Comparison of ENCODE assay signal across 13 cellular contexts in the genomic region with DNA sequence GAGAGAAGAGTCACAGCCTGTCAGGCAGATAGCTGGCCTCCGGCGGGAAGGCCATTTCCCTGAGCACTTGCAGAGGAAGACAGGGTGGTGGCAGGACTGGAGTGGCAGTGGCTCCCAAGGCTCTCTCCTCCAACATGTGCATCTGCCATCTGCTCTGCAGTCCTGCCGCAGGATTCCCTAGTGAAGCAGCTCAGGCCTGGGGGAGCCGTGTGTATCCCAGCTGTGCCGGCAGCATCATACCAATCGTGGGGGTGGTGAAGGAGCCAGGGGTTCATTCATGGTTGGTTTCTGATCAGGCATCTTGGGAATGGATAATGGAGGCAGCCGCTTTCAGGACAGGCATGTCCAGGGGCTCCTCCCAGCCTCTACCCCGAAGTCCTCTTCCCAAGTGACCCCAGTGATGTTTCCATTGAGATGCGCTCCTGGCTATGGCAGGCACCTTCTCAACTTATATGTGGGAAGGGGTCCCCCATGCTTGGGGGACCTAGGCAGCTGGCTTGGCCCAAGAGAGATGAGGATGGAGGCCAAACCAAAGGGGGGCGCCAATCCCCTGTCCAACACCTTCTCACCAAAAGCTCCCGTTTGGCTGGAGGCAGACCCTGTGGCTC. TPM values are rescaled to one million over a fixed set of nuclear protein-coding genes. Genes with fewer than 3 reads are reported as not detected.
DNase-seq lines count a peak whose midpoint lies in the region; ATAC-seq and TF ChIP-seq lines count a peak whose summit lies in the region.
"Had no signal": no experiment of that assay in that cellular context is flagged by ENCODE, and none has a peak within 500 bp of the region (broad histone marks: within the 10 kb centered on the region; RNA-seq: fewer than 3 reads in every experiment).

No MANE protein-coding gene starts in this region.

- no peaks in the 10 kb centered on the region for H3K27me3 Mint-ChIP-seq in chondrocyte (ENCODE audit: low read depth)
- H3K27me3 Mint-ChIP-seq: CD8-positive, alpha-beta memory T cell had no signal

- TF ChIP-seq CTCF in chondrocyte (IDR thresholded peaks at IDR 0.05) (no peak), prostate gland (IDR thresholded peaks at IDR 0.05) (no peak)

- ATAC-seq in GM21737 (IDR thresholded peaks at IDR 0.05; ENCODE audit: unreplicated experiment): no peak
- ATAC-seq in GM18861 (IDR thresholded peaks at IDR 0.05; ENCODE audit: unreplicated experiment): no peak
- ATAC-seq: activated naive CD4-positive, alpha-beta T cell treated with anti-CD3 and anti-CD28 coated beads, Interleukin-2, amount 50 U/mL, for 72 hours had no signal

- 72% methylated on average over 11 of the region's 11 CpGs for WGBS in prostate gland

- peak overlapping the region; percentile 82 to 83 for H3K27ac ChIP-seq in prostate gland
- H3K27ac ChIP-seq: SJSA1 had no signal

- intact Hi-C loops in prostate gland (cut with DNase I): no loop called here

- TF ChIP-seq POLR2A in prostate gland (IDR thresholded peaks at IDR 0.05): no peak

- H3K4me1 ChIP-seq in prostate gland (replicated peaks): no peaks in the 10 kb centered on the region

- peaks cover 11% of the 10 kb centered on the region for H3K36me3 ChIP-seq in H7 (replicated peaks; ENCODE audit: control insufficient read depth, insufficient read depth, low read length)
- peaks cover 3 to 10% of the 10 kb centered on the region in 2 donors for H3K36me3 ChIP-seq in prostate gland

- H3K27me3 ChIP-seq in H7 (ENCODE audit: control insufficient read depth, insufficient read depth, low read length) (no peaks in the 10 kb centered on the region), prostate gland (replicated peaks; ENCODE audit: insufficient read depth) (no peaks in the 10 kb centered on the region)
- H3K27me3 ChIP-seq: SJSA1, tibial nerve had no signal

- no peaks in the 10 kb centered on the region for H3K9me3 Mint-ChIP-seq in chondrocyte (ENCODE audit: low read depth)
- H3K9me3 Mint-ChIP-seq: activated naive CD4-positive, alpha-beta T cell treated with anti-CD3 and anti-CD28 coated beads, Interleukin-2, amount 50 U/mL, for 72 hours; CD8-positive, alpha-beta memory T cell had no signal

- H3K36me3 Mint-ChIP-seq in chondrocyte (ENCODE audit: low read depth): peaks cover 42% of the 10 kb centered on the region

- H3K4me3 ChIP-seq in H7 (ENCODE audit: insufficient read depth, low read depth, low read length) (no peak overlapping the region), prostate gland (no peak overlapping the region)
- H3K4me3 ChIP-seq: SJSA1, tibial nerve had no signal

- peak overlapping the region; percentile 3 for H3K4me3 Mint-ChIP-seq in chondrocyte (ENCODE audit: unreplicated experiment)
- H3K4me3 Mint-ChIP-seq: CD8-positive, alpha-beta memory T cell had no signal

- peak; percentile 60 for DNase-seq in H7
- no peak for DNase-seq in chondrocyte (ENCODE audit: low spot score)
- DNase-seq in prostate gland (ENCODE audit: low spot score): no peak
- DNase-seq in NCI-H2029 (lab: John Stamatoyannopoulos, UW): no peak
- DNase-seq: activated CD4-positive, alpha-beta T cell treated with anti-CD3 and anti-CD28 coated beads for 4 hours; CD8-positive, alpha-beta memory T cell; NCI-H526; occipital lobe had no signal

- peak overlapping the region; percentile 95 for H3K27ac Mint-ChIP-seq in chondrocyte (ENCODE audit: unreplicated experiment)

- no peaks in the 10 kb centered on the region for H3K9me3 ChIP-seq in prostate gland
- H3K9me3 ChIP-seq: SJSA1, tibial nerve had no signal

- H3K4me1 Mint-ChIP-seq in chondrocyte (ENCODE audit: low read depth): peaks cover 51% of the 10 kb centered on the region

RNA-seq across cellular contexts. Expression of a gene that starts 6.1 kb away (rescaled TPM):
- total RNA-seq in H7 (2014; rRNA removed; shearing (Covaris generic)): 188 and 343 TPM in 2 replicates
- total RNA-seq in chondrocyte (854 to 4,666 TPM (median 4,556 TPM) in 3 replicates), prostate gland (1,000 to 10,000 TPM; 2,153 to 2,440 TPM)

RNA-seq across cellular contexts. Expression of a gene that starts 26.6 kb away (rescaled TPM):
- total RNA-seq in H7 (2014; rRNA removed; shearing (Covaris generic)): 28.4 and 29.3 TPM in 2 replicates
- total RNA-seq in chondrocyte (42.8 to 71.0 TPM (median 43.0 TPM) in 3 replicates), prostate gland (10 to 100 TPM; 38.5 to 45.7 TPM)

RNA-seq across cellular contexts. Expression of a gene that starts 26.8 kb away (rescaled TPM):
- 10.3 and 14.7 TPM in 2 replicates for total RNA-seq in H7 (2014; rRNA removed; shearing (Covaris generic))
- total RNA-seq in chondrocyte (32.4 to 42.5 TPM (median 38.8 TPM) in 3 replicates), prostate gland (100 to 1,000 TPM in 1 of 2 donors, 10 to 100 TPM in 1; 69.5 to 144 TPM)

RNA-seq across cellular contexts. Expression of a gene that starts 27.2 kb away (rescaled TPM):
- 10.1 and 14.9 TPM in 2 replicates for total RNA-seq in H7 (2014; rRNA removed; shearing (Covaris generic))
- total RNA-seq in chondrocyte: 21.8 to 26.1 TPM (median 24.7 TPM) in 3 replicates
- 10 to 100 TPM in 1 of 2 donors, 1 to 10 TPM in 1; 9.4 to 24.8 TPM for total RNA-seq in prostate gland
